In genomic region chr19:2702170-2703076, GRCh38 we compare ENCODE assay signal across 8 cellular contexts. TPM values are rescaled to one million over a fixed set of nuclear protein-coding genes. Genes with fewer than 3 reads are reported as not detected.
DNase-seq lines count a peak whose midpoint lies in the region; ATAC-seq and TF ChIP-seq lines count a peak whose summit lies in the region.

GNG7 (minus strand) TSS chr19:2702694; CDS start chr19:2520688, 182,006 bp downstream.

- DNase-seq in AG09319 (ENCODE audit: extremely low read depth, low read depth) (peak; percentile 54), RPMI8226 (peak; percentile 96), fibroblast of the aortic adventitia (ENCODE audit: low read depth) (peak; percentile 69)
- DNase-seq in activated effector memory CD4-positive, alpha-beta T cell treated with anti-CD3 and anti-CD28 coated beads, Interleukin-2, amount 50 U/mL, for 16 hours: peak; percentile 97
- peak; percentile 94 for DNase-seq in stimulated activated naive B cell treated with anti-CD40 and anti-IgM and Interleukin-4, amounts not matched to agents 10 μg/mL and 1 μg/mL and 100 μg/mL, for 72 hours

- TF ChIP-seq CTCF in AG09319 (IDR thresholded peaks at IDR 0.05; ENCODE audit: low read depth, low read length) (no peak), fibroblast of the aortic adventitia (IDR thresholded peaks at IDR 0.05; ENCODE audit: insufficient read depth, low read length) (no peak), nephron (IDR thresholded peaks at IDR 0.05; ENCODE audit: unreplicated experiment in 3 of 3) (no peak)

- no peaks in the 10 kb centered on the region for H3K36me3 Mint-ChIP-seq in nephron (ENCODE audit: low read depth)
- peaks cover 2 to 3% of the 10 kb centered on the region in 2 donors for H3K36me3 Mint-ChIP-seq in stimulated activated naive B cell treated with anti-CD40 and anti-IgM and Interleukin-4, amounts not matched to agents 10 μg/mL and 1 μg/mL and 100 μg/mL, for 72 hours

- no peaks in the 10 kb centered on the region for H3K4me1 Mint-ChIP-seq in nephron
- H3K4me1 Mint-ChIP-seq in stimulated activated naive B cell treated with anti-CD40 and anti-IgM and Interleukin-4, amounts not matched to agents 10 μg/mL and 1 μg/mL and 100 μg/mL, for 72 hours: peaks cover 30 to 46% of the 10 kb centered on the region in 2 donors

- no peak within 1 kb of the TSS for H3K27ac Mint-ChIP-seq in nephron
- H3K27ac Mint-ChIP-seq in stimulated activated naive B cell treated with anti-CD40 and anti-IgM and Interleukin-4, amounts not matched to agents 10 μg/mL and 1 μg/mL and 100 μg/mL, for 72 hours: peak within 1 kb of the TSS; percentile 95

- ATAC-seq in GM19043 (IDR thresholded peaks at IDR 0.05; ENCODE audit: low read depth, unreplicated experiment): peak; percentile 63
- ATAC-seq in HG03521 (IDR thresholded peaks at IDR 0.05; ENCODE audit: unreplicated experiment): peak; percentile 81
- peak; percentile 87 to 93 for ATAC-seq in stimulated activated naive B cell treated with anti-CD40 and anti-IgM and Interleukin-4, amounts not matched to agents 10 μg/mL and 1 μg/mL and 100 μg/mL, for 72 hours (replicated peaks)

- H3K9me3 Mint-ChIP-seq in nephron: no peaks in the 10 kb centered on the region
- no peaks in the 10 kb centered on the region for H3K9me3 Mint-ChIP-seq in stimulated activated naive B cell treated with anti-CD40 and anti-IgM and Interleukin-4, amounts not matched to agents 10 μg/mL and 1 μg/mL and 100 μg/mL, for 72 hours

- peak within 1 kb of the TSS; percentile 78 to 92 (median 84) for H3K4me3 Mint-ChIP-seq in nephron
- H3K4me3 Mint-ChIP-seq in stimulated activated naive B cell treated with anti-CD40 and anti-IgM and Interleukin-4, amounts not matched to agents 10 μg/mL and 1 μg/mL and 100 μg/mL, for 72 hours: peak within 1 kb of the TSS; percentile 84 to 89

- peak within 1 kb of the TSS; percentile 65 for H3K4me3 ChIP-seq in fibroblast of the aortic adventitia (ENCODE audit: low read depth, low read length)

- H3K27me3 Mint-ChIP-seq in nephron (ENCODE audit: low read depth): peaks cover 66% of the 10 kb centered on the region
- H3K27me3 Mint-ChIP-seq in stimulated activated naive B cell treated with anti-CD40 and anti-IgM and Interleukin-4, amounts not matched to agents 10 μg/mL and 1 μg/mL and 100 μg/mL, for 72 hours: no peaks in the 10 kb centered on the region

RNA-seq across cellular contexts. Expression of gene GNG7, which starts in this region (rescaled TPM):
- total RNA-seq in fibroblast of the aortic adventitia (ENCODE audit: low replicate concordance): 0.45 and 0.65 TPM in 2 replicates

Comparison
In these comparisons a context has a peak if more than half of its experiments do, and no peak if none do; other contexts are left out.
1. Peak in every context shown above with its lines: DNase-seq, ATAC-seq and H3K4me3 ChIP-seq.
2. Peak in DNase-seq and H3K4me3 ChIP-seq in fibroblast of the aortic adventitia; RNA of the gene not detected or under 1 TPM.